ENCODE assay signal across 12 cellular contexts in genomic region chr3:99877180-99877579, GRCh38. TPM values are rescaled to one million over a fixed set of nuclear protein-coding genes. Genes with fewer than 3 reads are reported as not detected.
DNase-seq lines count a peak whose midpoint lies in the region; ATAC-seq and TF ChIP-seq lines count a peak whose summit lies in the region.
"Had no signal": no experiment of that assay in that cellular context is flagged by ENCODE, and none has a peak within 500 bp of the region (broad histone marks: within the 10 kb centered on the region; RNA-seq: fewer than 3 reads in every experiment).

No MANE protein-coding gene starts in this region.

- H3K36me3 ChIP-seq in hepatocyte (replicated peaks; ENCODE audit: insufficient read depth, low read depth) = no peaks in the 10 kb centered on the region
- H3K36me3 ChIP-seq in skeletal muscle satellite cell (ENCODE audit: insufficient read depth, low read length) = no peaks in the 10 kb centered on the region

- H3K4me1 Mint-ChIP-seq in T-helper 17 cell = peaks cover 9% of the 10 kb centered on the region

- no peaks in the 10 kb centered on the region for H4K20me1 ChIP-seq in hepatocyte (ENCODE audit: insufficient read depth, poor library complexity, severe bottlenecking)

- H3K9ac ChIP-seq in skeletal muscle satellite cell (ENCODE audit: low read depth, low read length) = peak overlapping the region; percentile 92

- peak overlapping the region; percentile 96 for H3K27ac ChIP-seq in hepatocyte

- H3K9me2 ChIP-seq in hepatocyte (replicated peaks; ENCODE audit: insufficient read depth) = no peaks in the 10 kb centered on the region

- ATAC-seq in T-helper 17 cell (no peak), GM21423 (IDR thresholded peaks at IDR 0.05; ENCODE audit: unreplicated experiment) (no peak), HG02973 (IDR thresholded peaks at IDR 0.05; ENCODE audit: unreplicated experiment) (no peak)
- ATAC-seq: activated CD8-positive, alpha-beta T cell treated with anti-CD3 and anti-CD28 coated beads, Interleukin-2, amount 10 ng/mL, durations not matched to agents 7 days and 5 days; T-cell had no signal

- DNase-seq in G401 (ENCODE audit: low spot score) (peak; percentile 15), T-helper 17 cell (no peak), hepatocyte (ENCODE audit: low spot score) (no peak), GF-D8 (lab: John Stamatoyannopoulos, UW) (no peak), GM10266 (ENCODE audit: extremely low spot score) (no peak)
- DNase-seq: activated CD8-positive, alpha-beta T cell treated with anti-CD3 and anti-CD28 coated beads, Interleukin-2, amount 10 ng/mL, durations not matched to agents 7 days and 5 days; CD4-positive, alpha-beta memory T cell; NCI-H187; T-cell had no signal

- no peak overlapping the region for H2AFZ ChIP-seq in hepatocyte

- H3K9me3 ChIP-seq in T-helper 17 cell (ENCODE audit: control insufficient read depth, low read length, poor library complexity, severe bottlenecking) (no peaks in the 10 kb centered on the region), hepatocyte (ENCODE audit: low read depth) (no peaks in the 10 kb centered on the region), skeletal muscle satellite cell (replicated peaks; ENCODE audit: low read length) (no peaks in the 10 kb centered on the region)

- no peaks in the 10 kb centered on the region for H3K27me3 ChIP-seq in hepatocyte
- no peaks in the 10 kb centered on the region for H3K27me3 ChIP-seq in skeletal muscle satellite cell (ENCODE audit: control insufficient read depth, insufficient read depth, low read length)

- peak overlapping the region; percentile 74 for H3K4me2 ChIP-seq in hepatocyte
- peak overlapping the region; percentile 88 for H3K4me2 ChIP-seq in skeletal muscle satellite cell (ENCODE audit: low read length)

- WGBS in hepatocyte (ENCODE audit: low lambda C conversion rate, missing lambda C conversion rate) = 48% methylated on average over 2 of the region's 2 CpGs

- no peak overlapping the region for H3K4me3 Mint-ChIP-seq in T-helper 17 cell

- H3K27me3 Mint-ChIP-seq in T-helper 17 cell = no peaks in the 10 kb centered on the region
- H3K27me3 Mint-ChIP-seq: CD4-positive, alpha-beta memory T cell; T-cell had no signal

- H3K36me3 Mint-ChIP-seq in T-helper 17 cell (ENCODE audit: low read depth) = no peaks in the 10 kb centered on the region
- H3K36me3 Mint-ChIP-seq: CD4-positive, alpha-beta memory T cell; T-cell had no signal

- in situ Hi-C loops in G401 (cut with HindIII; ENCODE audit: low sequenced_read_pairs) = no loop called here

- TF ChIP-seq CTCF in hepatocyte (IDR thresholded peaks at IDR 0.05; ENCODE audit: poor library complexity) = no peak
- TF ChIP-seq CTCF in GM10266 (IDR thresholded peaks at IDR 0.05; ENCODE audit: control insufficient read depth, insufficient read depth, low read depth, missing control alignments) = no peak

- H3K4me3 ChIP-seq in hepatocyte (peak overlapping the region; percentile 36), skeletal muscle satellite cell (ENCODE audit: low read length) (no peak overlapping the region)

- peaks cover 45% of the 10 kb centered on the region for H3K79me2 ChIP-seq in hepatocyte

- peak overlapping the region; percentile 2 for H3K27ac Mint-ChIP-seq in T-helper 17 cell
- H3K27ac Mint-ChIP-seq: activated CD8-positive, alpha-beta T cell treated with anti-CD3 and anti-CD28 coated beads, Interleukin-2, amount 10 ng/mL, durations not matched to agents 7 days and 5 days; T-cell had no signal

- peaks cover 8% of the 10 kb centered on the region for H3K4me1 ChIP-seq in hepatocyte (ENCODE audit: insufficient read depth)
- H3K4me1 ChIP-seq in skeletal muscle satellite cell (ENCODE audit: control insufficient read depth, insufficient read depth, low read length) = peaks cover 57% of the 10 kb centered on the region

RNA-seq across cellular contexts. Expression of gene CMSS1, which starts 59.5 kb away (rescaled TPM):
- 35.7 and 37.9 TPM in 2 replicates for total RNA-seq in G401 (2014; rRNA removed; shearing (Covaris generic))
- total RNA-seq in T-helper 17 cell = 10 to 100 TPM; 18.9 to 20.4 TPM
- 6.9 and 11.8 TPM in 2 replicates for total RNA-seq in hepatocyte
- 17.0 and 19.2 TPM in 2 replicates for polyA plus RNA-seq in hepatocyte
- 22.1 and 23.8 TPM in 2 replicates for total RNA-seq in skeletal muscle satellite cell (2012; rRNA removed)
